ENCODE assay signal across 22 cellular contexts in the genomic region with DNA sequence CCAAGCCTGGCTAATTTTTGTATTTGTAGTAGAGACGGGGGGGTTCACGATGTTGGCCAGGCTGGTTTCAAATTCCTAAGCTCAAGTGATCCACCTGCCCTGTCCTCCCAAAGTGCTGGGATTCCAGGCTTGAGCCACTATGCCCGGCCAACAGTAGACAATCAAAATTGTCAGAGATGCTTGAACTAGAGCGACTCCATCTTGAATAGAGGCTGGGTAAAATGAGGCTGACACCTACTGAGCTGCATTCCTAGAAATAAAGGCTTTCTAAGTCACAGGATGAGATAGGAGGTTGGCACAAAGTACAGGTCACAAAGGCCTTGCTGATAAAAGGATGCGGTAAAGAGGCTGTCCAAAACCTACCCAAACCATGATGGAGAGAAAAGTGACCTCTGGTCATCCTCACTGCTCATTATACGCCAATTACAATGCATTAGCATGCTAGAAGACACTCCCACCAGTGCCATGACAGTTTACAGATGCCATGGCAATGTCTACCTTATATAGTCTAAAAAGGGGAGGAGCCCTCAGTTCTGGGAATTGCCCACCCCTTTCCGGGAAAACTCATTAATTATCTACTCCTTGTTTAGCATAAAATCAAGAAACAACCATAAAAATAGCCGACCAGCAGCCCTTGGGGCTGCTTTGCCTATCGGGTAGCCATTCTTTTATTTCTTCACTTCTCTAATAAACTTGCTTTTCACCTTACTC.
"Had no signal": no experiment of that assay in that cellular context is flagged by ENCODE, and none has a peak within 500 bp of the region (broad histone marks: within the 10 kb centered on the region; RNA-seq: fewer than 3 reads in every experiment).

No MANE protein-coding gene starts in this region.

- H3K4me3 ChIP-seq: cardiac muscle cell, PC-9 had no signal

- ATAC-seq: activated T-cell treated with anti-CD3 and anti-CD28 coated beads, Interleukin-2, amount 50 U/mL, for 4 hours; T-helper 17 cell had no signal

- H3K36me3 ChIP-seq: cardiac muscle cell, WERI-Rb-1 had no signal

- H3K27ac Mint-ChIP-seq: activated CD4-positive, alpha-beta T cell treated with anti-CD3 and anti-CD28 coated beads, Interleukin-2, amount 10 ng/mL, durations not matched to agents 24 days and 14 days; activated naive CD8-positive, alpha-beta T cell; T-helper 17 cell had no signal

- DNase-seq: activated CD4-positive, alpha-beta T cell treated with anti-CD3 and anti-CD28 coated beads for 1 hour; activated CD4-positive, alpha-beta T cell treated with anti-CD3 and anti-CD28 coated beads, Interleukin-2, amount 10 ng/mL, durations not matched to agents 24 days and 14 days; activated CD4-positive, alpha-beta T cell treated with anti-CD3 and anti-CD28 coated beads, Interleukin-2, amount 50 U/mL, for 48 hours; activated effector memory CD4-positive, alpha-beta T cell treated with anti-CD3 and anti-CD28 coated beads, Interleukin-2, amount 50 U/mL, for 16 hours; activated naive CD4-positive, alpha-beta T cell treated with Interleukin-2 at 50 U/mL for 16 hours; activated T-cell treated with anti-CD3 and anti-CD28 coated beads, Interleukin-2, amount 50 U/mL, for 4 hours; amygdala; Kasumi-1; NCI-H1048; NCI-H146; NCI-H187 treated with DMSO at 0.1 percent for 48 hours; NCI-H2081 treated with DMSO at 0.1 percent for 48 hours; NCI-H446; NCI-H524; PC-9; SHP77 treated with DMSO at 0.1 percent for 48 hours; T-helper 17 cell; T-helper 9 cell; WERI-Rb-1 had no signal

- H3K4me3 Mint-ChIP-seq: activated CD4-positive, alpha-beta T cell treated with anti-CD3 and anti-CD28 coated beads, Interleukin-2, amount 10 ng/mL, durations not matched to agents 24 days and 14 days; activated naive CD8-positive, alpha-beta T cell; activated T-cell treated with anti-CD3 and anti-CD28 coated beads, Interleukin-2, amount 50 U/mL, for 4 hours; brain; T-helper 17 cell had no signal

- H3K4me2 ChIP-seq: PC-9 had no signal

- H3K9me3 Mint-ChIP-seq: activated CD4-positive, alpha-beta T cell treated with anti-CD3 and anti-CD28 coated beads, Interleukin-2, amount 10 ng/mL, durations not matched to agents 24 days and 14 days; activated T-cell treated with anti-CD3 and anti-CD28 coated beads, Interleukin-2, amount 50 U/mL, for 4 hours had no signal

- H3K36me3 Mint-ChIP-seq: activated naive CD8-positive, alpha-beta T cell; brain had no signal

- H3K27me3 ChIP-seq: cardiac muscle cell had no signal

- H3K4me1 Mint-ChIP-seq: activated CD4-positive, alpha-beta T cell treated with anti-CD3 and anti-CD28 coated beads, Interleukin-2, amount 10 ng/mL, durations not matched to agents 24 days and 14 days had no signal

- H3K27ac ChIP-seq: PC-9, WERI-Rb-1 had no signal
